Comparison of ENCODE assay signal across 9 cellular contexts in genomic region chr11:62805991-62806441, GRCh38. TPM values are rescaled to one million over a fixed set of nuclear protein-coding genes. Genes with fewer than 3 reads are reported as not detected.
DNase-seq lines count a peak whose midpoint lies in the region; TF ChIP-seq lines count a peak whose summit lies in the region.
"Had no signal": no experiment of that assay in that cellular context is flagged by ENCODE, and none has a peak within 500 bp of the region (broad histone marks: within the 10 kb centered on the region; RNA-seq: fewer than 3 reads in every experiment).

No MANE protein-coding gene starts in this region.

- no peak for TF ChIP-seq CTCF in VCaP (conservative IDR thresholded peaks at IDR 0.05)
- no peak for TF ChIP-seq CTCF in epithelial cell of proximal tubule (conservative IDR thresholded peaks at IDR 0.05; ENCODE audit: low read depth, low read length)

- H3K4me1 ChIP-seq in neuron (ENCODE audit: insufficient read depth, low read length) = peaks cover 21% of the 10 kb centered on the region

- DNase-seq in activated effector memory CD4-positive, alpha-beta T cell treated with anti-CD3 and anti-CD28 coated beads, Interleukin-2, amount 50 U/mL, for 16 hours = peak; percentile 68
- DNase-seq in activated effector memory CD4-positive, alpha-beta T cell treated with Interleukin-2 at 50 U/mL for 16 hours = no peak
- DNase-seq in epithelial cell of proximal tubule (ENCODE audit: low read depth) (no peak), NCI-H1436 (lab: John Stamatoyannopoulos, UW) (no peak), NCI-H2029 (lab: John Stamatoyannopoulos, UW) (no peak), hypothalamus (lab: John Stamatoyannopoulos, UW) (no peak)

- H2AFZ ChIP-seq in neuron (ENCODE audit: low read depth, low read length) = no peak overlapping the region

- peaks cover 28% of the 10 kb centered on the region for H3K36me3 ChIP-seq in neuron (ENCODE audit: insufficient read depth, low read length)

- H3K9me3 ChIP-seq in neuron (ENCODE audit: low read length) = no peaks in the 10 kb centered on the region

- peak overlapping the region; percentile 93 for H3K4me3 ChIP-seq in epithelial cell of proximal tubule (ENCODE audit: low read depth, low read length)
- peak overlapping the region; percentile 92 for H3K4me3 ChIP-seq in neuron (ENCODE audit: low read length)

- H3K27me3 ChIP-seq in neuron (ENCODE audit: insufficient read depth, low read length) = no peaks in the 10 kb centered on the region

- H3K27ac ChIP-seq in VCaP = peak overlapping the region; percentile 80

RNA-seq across cellular contexts. Expression of gene NXF1, which starts 0.8 kb away (rescaled TPM):
- 49.4 and 56.3 TPM in 2 replicates for total RNA-seq in epithelial cell of proximal tubule

RNA-seq across cellular contexts. Expression of gene TMEM223, which starts 14.2 kb away (rescaled TPM):
- total RNA-seq in epithelial cell of proximal tubule = 51.1 and 58.9 TPM in 2 replicates

RNA-seq across cellular contexts. Expression of gene TMEM179B, which starts 18.8 kb away (rescaled TPM):
- 52.8 and 97.7 TPM in 2 replicates for total RNA-seq in epithelial cell of proximal tubule

RNA-seq across cellular contexts. Expression of gene STX5, which starts 25.8 kb away (rescaled TPM):
- total RNA-seq in epithelial cell of proximal tubule = 21.2 and 28.6 TPM in 2 replicates

RNA-seq across cellular contexts. Expression of gene TEX54, which starts 26.6 kb away (rescaled TPM):
- total RNA-seq in epithelial cell of proximal tubule = not detected in 2 replicates
- total RNA-seq: glomerular endothelial cell had no signal
